In genomic region chr1:207821464-207822045, GRCh38 we compare ENCODE assay signal across 11 cellular contexts.
A peak's percentile ranks its signal among the peaks of the same experiment; 100 is the strongest.
DNase-seq lines count a peak whose midpoint lies in the region; ATAC-seq and TF ChIP-seq lines count a peak whose summit lies in the region.
"Had no signal": no experiment of that assay in that cellular context is flagged by ENCODE, and none has a peak within 500 bp of the region (broad histone marks: within the 10 kb centered on the region; RNA-seq: fewer than 3 reads in every experiment).

No MANE protein-coding gene starts in this region.

- H3K27ac ChIP-seq in left lung (peak overlapping the region; percentile 16 to 98), temporal lobe (ENCODE audit: low read depth, low read length) (peak overlapping the region; percentile 100)

- no peaks in the 10 kb centered on the region for H3K27me3 Mint-ChIP-seq in activated naive CD8-positive, alpha-beta T cell treated with anti-CD3 and anti-CD28 coated beads for 36 hours

- intact Hi-C loops in left lung (cut with DNase I) = no loop called here

- peaks cover 0 to 33% of the 10 kb centered on the region in 2 donors for H3K36me3 ChIP-seq in left lung

- no peaks in the 10 kb centered on the region for H3K27me3 ChIP-seq in left lung

- H3K4me1 ChIP-seq in left lung = peaks cover 39 to 98% of the 10 kb centered on the region in 2 donors

- TF ChIP-seq CTCF in GM12875 (IDR thresholded peaks at IDR 0.05; ENCODE audit: borderline replicate concordance, insufficient read depth, low read depth, low read length) (peak; percentile 17; the same call in 1 of the 2 replicates), left lung (IDR thresholded peaks at IDR 0.05) (no peak)

- H3K9me3 ChIP-seq in left lung = no peaks in the 10 kb centered on the region

- H3K4me3 ChIP-seq in GM12875 (ENCODE audit: low read depth, low read length) = peak overlapping the region; percentile 66
- H3K4me3 ChIP-seq in left lung = peak overlapping the region; percentile 38 to 59

- peak overlapping the region; percentile 77 for H3K4me3 Mint-ChIP-seq in activated naive CD8-positive, alpha-beta T cell treated with anti-CD3 and anti-CD28 coated beads for 36 hours

- H3K4me1 Mint-ChIP-seq in activated naive CD8-positive, alpha-beta T cell treated with anti-CD3 and anti-CD28 coated beads for 36 hours = peaks cover 75% of the 10 kb centered on the region

- peaks cover 36% of the 10 kb centered on the region for H3K36me3 Mint-ChIP-seq in activated naive CD8-positive, alpha-beta T cell treated with anti-CD3 and anti-CD28 coated beads for 36 hours

- ATAC-seq in left lung (no peak), GM21529 (IDR thresholded peaks at IDR 0.05; ENCODE audit: unreplicated experiment) (no peak), HG02588 (IDR thresholded peaks at IDR 0.05; ENCODE audit: unreplicated experiment) (no peak)
- ATAC-seq: Panc1, sciatic nerve had no signal

- H3K27ac Mint-ChIP-seq in activated naive CD8-positive, alpha-beta T cell treated with anti-CD3 and anti-CD28 coated beads for 36 hours = peak overlapping the region; percentile 59

- no peak for DNase-seq in activated naive CD8-positive, alpha-beta T cell treated with anti-CD3 and anti-CD28 coated beads for 36 hours
- no peak for DNase-seq in left lung
- DNase-seq in GM03348 (ENCODE audit: low spot score) = no peak
- DNase-seq: kidney glomerular epithelial cell, NCI-H1092 treated with DMSO at 0.1 percent for 48 hours had no signal

- no peaks in the 10 kb centered on the region for H3K9me3 Mint-ChIP-seq in activated naive CD8-positive, alpha-beta T cell treated with anti-CD3 and anti-CD28 coated beads for 36 hours
